In genomic region chr20:2820896-2821869, GRCh38 we compare ENCODE assay signal across 12 cellular contexts. TPM values are rescaled to one million over a fixed set of nuclear protein-coding genes. Genes with fewer than 3 reads are reported as not detected.
A peak's percentile ranks its signal among the peaks of the same experiment; 100 is the strongest.
DNase-seq lines count a peak whose midpoint lies in the region; ATAC-seq, FAIRE-seq and TF ChIP-seq lines count a peak whose summit lies in the region.
"Had no signal": no experiment of that assay in that cellular context is flagged by ENCODE, and none has a peak within 500 bp of the region (broad histone marks: within the 10 kb centered on the region; RNA-seq: fewer than 3 reads in every experiment).

No MANE protein-coding gene starts in this region.

- 22% methylated on average over 32 of the region's 68 CpGs; no CpG with 5 or more reads in 1 of the 2 donors for WGBS in transverse colon (ENCODE audit: low coverage in 1 of 2), 2 donors

- H3K27ac ChIP-seq in kidney (ENCODE audit: low read depth in 2 of 2, low read length in 2 of 2) = no peak overlapping the region
- no peak overlapping the region for H3K27ac ChIP-seq in transverse colon

- no peaks in the 10 kb centered on the region for H3K36me3 ChIP-seq in kidney (ENCODE audit: control insufficient read depth in 1 of 2, insufficient read depth in 2 of 2, low read length in 2 of 2)
- no peaks in the 10 kb centered on the region for H3K36me3 ChIP-seq in transverse colon

- intact Hi-C loops in activated naive CD4-positive, alpha-beta T cell treated with anti-CD3 and anti-CD28 coated beads for 36 hours (cut with micrococcal nuclease) = no loop called here
- intact Hi-C loops in kidney (cut with DNase I) = no loop called here
- intact Hi-C loops in transverse colon (cut with DNase I; ENCODE audit: low total_unique reads) = no loop called here

- in situ Hi-C loops in transverse colon (cut with MboI; ENCODE audit: low pct_ligation_motif_present in 1 of 4, low pct_unique_long_range_greater_than_20kb in 1 of 4, low sequenced_read_pairs in 3 of 4) = no loop called here

- TF ChIP-seq CTCF in kidney (IDR thresholded peaks at IDR 0.05; ENCODE audit: borderline replicate concordance, extremely low read depth, insufficient read depth) (no peak), type B pancreatic cell (conservative IDR thresholded peaks at IDR 0.05) (no peak), transverse colon (IDR thresholded peaks at IDR 0.05) (no peak)

- H3K36me3 Mint-ChIP-seq in activated naive CD4-positive, alpha-beta T cell treated with anti-CD3 and anti-CD28 coated beads for 36 hours (ENCODE audit: low read depth) = no peaks in the 10 kb centered on the region
- H3K36me3 Mint-ChIP-seq in activated CD8-positive, alpha-beta memory T cell treated with anti-CD3 and anti-CD28 coated beads, Interleukin-2, amount 10 ng/mL, durations not matched to agents 7 days and 5 days = no peaks in the 10 kb centered on the region
- H3K36me3 Mint-ChIP-seq in type B pancreatic cell = no peaks in the 10 kb centered on the region

- H3K4me3 ChIP-seq in kidney (ENCODE audit: low read length in 2 of 2) (no peak overlapping the region), transverse colon (no peak overlapping the region)

- H3K9ac ChIP-seq in kidney (ENCODE audit: low read length in 2 of 2) = no peak overlapping the region

- CTCF ChIA-PET in activated naive CD4-positive, alpha-beta T cell treated with anti-CD3 and anti-CD28 coated beads for 36 hours (lab: Charles Lee) = interaction anchor here (0.6 kb wide), 1 partner anchor 580 kb away, joined by 3 read pairs; no protein-coding TSS in a partner anchor
- CTCF ChIA-PET in activated CD8-positive, alpha-beta memory T cell treated with anti-CD3 and anti-CD28 coated beads, Interleukin-2, amount 10 ng/mL, durations not matched to agents 7 days and 5 days (lab: Charles Lee) = interaction anchor here (1.0 to 1.2 kb wide), 3 partner anchors 10 to 232 kb away, joined by 3 to 4 read pairs (median 3); no protein-coding TSS in a partner anchor

- DNase-seq in activated naive CD4-positive, alpha-beta T cell treated with anti-CD3 and anti-CD28 coated beads for 36 hours = peak; percentile 6
- DNase-seq in activated naive CD4-positive, alpha-beta T cell treated with Interleukin-2 at 50 U/mL for 16 hours = no peak
- peak; percentile 38 for DNase-seq in activated CD8-positive, alpha-beta memory T cell treated with anti-CD3 and anti-CD28 coated beads, Interleukin-2, amount 10 ng/mL, durations not matched to agents 7 days and 5 days
- DNase-seq in kidney = peak; percentile 82
- DNase-seq in type B pancreatic cell (ENCODE audit: extremely low spot score, unreplicated experiment) = peak; percentile 44
- DNase-seq in transverse colon = no peak
- no peak for DNase-seq in NCI-H1417 (lab: John Stamatoyannopoulos, UW)
- DNase-seq: NCI-H526 treated with DMSO at 0.1 percent for 48 hours had no signal

- peaks cover 14% of the 10 kb centered on the region for H3K27me3 Mint-ChIP-seq in activated naive CD4-positive, alpha-beta T cell treated with anti-CD3 and anti-CD28 coated beads for 36 hours (ENCODE audit: low read depth)
- peaks cover 36% of the 10 kb centered on the region for H3K27me3 Mint-ChIP-seq in activated CD8-positive, alpha-beta memory T cell treated with anti-CD3 and anti-CD28 coated beads, Interleukin-2, amount 10 ng/mL, durations not matched to agents 7 days and 5 days
- peaks cover 47% of the 10 kb centered on the region for H3K27me3 Mint-ChIP-seq in type B pancreatic cell

- H3K27ac Mint-ChIP-seq in activated naive CD4-positive, alpha-beta T cell treated with anti-CD3 and anti-CD28 coated beads for 36 hours = no peak overlapping the region
- H3K27ac Mint-ChIP-seq in activated CD8-positive, alpha-beta memory T cell treated with anti-CD3 and anti-CD28 coated beads, Interleukin-2, amount 10 ng/mL, durations not matched to agents 7 days and 5 days = no peak overlapping the region
- no peak overlapping the region for H3K27ac Mint-ChIP-seq in type B pancreatic cell

- H3K4me1 Mint-ChIP-seq in activated naive CD4-positive, alpha-beta T cell treated with anti-CD3 and anti-CD28 coated beads for 36 hours (ENCODE audit: low read depth) = peaks cover 27% of the 10 kb centered on the region
- H3K4me1 Mint-ChIP-seq in activated CD8-positive, alpha-beta memory T cell treated with anti-CD3 and anti-CD28 coated beads, Interleukin-2, amount 10 ng/mL, durations not matched to agents 7 days and 5 days = peaks cover 20% of the 10 kb centered on the region
- H3K4me1 Mint-ChIP-seq in type B pancreatic cell (ENCODE audit: unreplicated experiment) = peaks cover 15% of the 10 kb centered on the region

- H3K9me3 ChIP-seq in kidney (ENCODE audit: control insufficient read depth in 1 of 2, low read length in 2 of 2) (no peaks in the 10 kb centered on the region), transverse colon (no peaks in the 10 kb centered on the region)

- peaks cover 48% of the 10 kb centered on the region for H3K27me3 ChIP-seq in transverse colon

- FAIRE-seq in kidney (lab: Jason Lieb, UNC) = no peak
- FAIRE-seq: frontal cortex had no signal

- ATAC-seq in activated CD8-positive, alpha-beta memory T cell treated with anti-CD3 and anti-CD28 coated beads, Interleukin-2, amount 10 ng/mL, durations not matched to agents 7 days and 5 days = peak; percentile 12
- ATAC-seq in HG03095 (IDR thresholded peaks at IDR 0.05; ENCODE audit: unreplicated experiment) = no peak

- H3K9me3 Mint-ChIP-seq in activated naive CD4-positive, alpha-beta T cell treated with anti-CD3 and anti-CD28 coated beads for 36 hours = no peaks in the 10 kb centered on the region
- no peaks in the 10 kb centered on the region for H3K9me3 Mint-ChIP-seq in activated CD8-positive, alpha-beta memory T cell treated with anti-CD3 and anti-CD28 coated beads, Interleukin-2, amount 10 ng/mL, durations not matched to agents 7 days and 5 days (ENCODE audit: low read depth)
- H3K9me3 Mint-ChIP-seq in type B pancreatic cell = no peaks in the 10 kb centered on the region

- H3K4me3 Mint-ChIP-seq in activated naive CD4-positive, alpha-beta T cell treated with anti-CD3 and anti-CD28 coated beads for 36 hours = no peak overlapping the region
- no peak overlapping the region for H3K4me3 Mint-ChIP-seq in activated CD8-positive, alpha-beta memory T cell treated with anti-CD3 and anti-CD28 coated beads, Interleukin-2, amount 10 ng/mL, durations not matched to agents 7 days and 5 days
- H3K4me3 Mint-ChIP-seq in type B pancreatic cell = peak overlapping the region; percentile 35

- TF ChIP-seq POLR2A in transverse colon (IDR thresholded peaks at IDR 0.05) = no peak

- no peak for TF ChIP-seq EP300 in transverse colon (IDR thresholded peaks at IDR 0.05; ENCODE audit: low read depth)

- H3K4me1 ChIP-seq in kidney (ENCODE audit: control insufficient read depth in 1 of 2, insufficient read depth in 1 of 2, low read depth in 1 of 2, low read length in 2 of 2) (no peaks in the 10 kb centered on the region), transverse colon (peaks cover 0 to 7% (median 2%) of the 10 kb centered on the region in 4 donors)

RNA-seq across cellular contexts. Expression of gene TMEM239, which starts 5.0 kb away (rescaled TPM):
- not detected for total RNA-seq in activated naive CD4-positive, alpha-beta T cell treated with anti-CD3 and anti-CD28 coated beads for 36 hours
- not detected for total RNA-seq in activated CD8-positive, alpha-beta memory T cell treated with anti-CD3 and anti-CD28 coated beads, Interleukin-2, amount 10 ng/mL, durations not matched to agents 7 days and 5 days
- total RNA-seq in kidney (not detected), type B pancreatic cell (ENCODE audit: low replicate concordance) (not detected in 2 replicates), transverse colon (not detected)
- polyA plus RNA-seq in kidney (ENCODE audit: insufficient read depth, low read depth, low replicate concordance) = not detected
- total RNA-seq: frontal cortex; T-helper 2 cell treated with Interferon-gamma antibody and Interleukin-4, amounts not matched to agents 100 ng/mL and 5 ng/mL, for 36 hours had no signal
- polyA plus RNA-seq: BJ had no signal

RNA-seq across cellular contexts. Expression of gene C20orf141, which starts 6.4 kb away (rescaled TPM):
- not detected for total RNA-seq in activated naive CD4-positive, alpha-beta T cell treated with anti-CD3 and anti-CD28 coated beads for 36 hours
- not detected for total RNA-seq in activated CD8-positive, alpha-beta memory T cell treated with anti-CD3 and anti-CD28 coated beads, Interleukin-2, amount 10 ng/mL, durations not matched to agents 7 days and 5 days
- not detected for total RNA-seq in kidney
- not detected for polyA plus RNA-seq in kidney (ENCODE audit: insufficient read depth, low read depth, low replicate concordance)
- not detected in 2 replicates for total RNA-seq in type B pancreatic cell (ENCODE audit: low replicate concordance)
- total RNA-seq in transverse colon = not detected
- total RNA-seq: frontal cortex; T-helper 2 cell treated with Interferon-gamma antibody and Interleukin-4, amounts not matched to agents 100 ng/mL and 5 ng/mL, for 36 hours had no signal

RNA-seq across cellular contexts. Expression of gene PCED1A, which starts 19.3 kb away (rescaled TPM):
- total RNA-seq in activated naive CD4-positive, alpha-beta T cell treated with anti-CD3 and anti-CD28 coated beads for 36 hours = 10 to 100 TPM; 44.6 to 44.8 TPM
- 10 to 100 TPM; 21.9 to 30.6 TPM for total RNA-seq in activated CD8-positive, alpha-beta memory T cell treated with anti-CD3 and anti-CD28 coated beads, Interleukin-2, amount 10 ng/mL, durations not matched to agents 7 days and 5 days
- total RNA-seq in kidney (47.7 TPM), type B pancreatic cell (ENCODE audit: low replicate concordance) (47.5 and 79.6 TPM in 2 replicates), transverse colon (10 to 100 TPM; 15.5 to 85.7 (median 36.6) TPM)
- polyA plus RNA-seq in kidney (ENCODE audit: insufficient read depth, low read depth, low replicate concordance) = 43.6 TPM

RNA-seq across cellular contexts. Expression of gene VPS16, which starts 19.4 kb away (rescaled TPM):
- 10 to 100 TPM; 39.0 to 42.0 TPM for total RNA-seq in activated naive CD4-positive, alpha-beta T cell treated with anti-CD3 and anti-CD28 coated beads for 36 hours
- total RNA-seq in activated CD8-positive, alpha-beta memory T cell treated with anti-CD3 and anti-CD28 coated beads, Interleukin-2, amount 10 ng/mL, durations not matched to agents 7 days and 5 days = 10 to 100 TPM; 49.2 to 64.9 TPM
- total RNA-seq in kidney (38.6 TPM), type B pancreatic cell (ENCODE audit: low replicate concordance) (31.8 and 49.9 TPM in 2 replicates), transverse colon (10 to 100 TPM; 29.2 to 42.2 (median 36.7) TPM)
- polyA plus RNA-seq in kidney (ENCODE audit: insufficient read depth, low read depth, low replicate concordance) = 38.8 TPM

RNA-seq across cellular contexts. Expression of gene CPXM1, which starts 20.8 kb away (rescaled TPM):
- total RNA-seq in activated naive CD4-positive, alpha-beta T cell treated with anti-CD3 and anti-CD28 coated beads for 36 hours = 1 to 10 TPM; 2.0 to 2.2 TPM
- under 1 TPM; 0.35 to 0.68 TPM for total RNA-seq in activated CD8-positive, alpha-beta memory T cell treated with anti-CD3 and anti-CD28 coated beads, Interleukin-2, amount 10 ng/mL, durations not matched to agents 7 days and 5 days
- total RNA-seq in kidney = 5.2 TPM
- 7.1 TPM for polyA plus RNA-seq in kidney (ENCODE audit: insufficient read depth, low read depth, low replicate concordance)
- total RNA-seq in type B pancreatic cell (ENCODE audit: low replicate concordance) = 6.6 and 106 TPM in 2 replicates
- 1 to 10 TPM in 2 of 4 donors, under 1 TPM in 2; 0.80 to 2.6 (median 1.0) TPM for total RNA-seq in transverse colon

Comparison
In these comparisons a context has a peak if more than half of its experiments do, and no peak if none do; other contexts are left out.
1. DNase-seq: peak in activated naive CD4-positive, alpha-beta T cell treated with anti-CD3 and anti-CD28 coated beads for 36 hours (single experiment), activated CD8-positive, alpha-beta memory T cell treated with anti-CD3 and anti-CD28 coated beads, Interleukin-2, amount 10 ng/mL, durations not matched to agents 7 days and 5 days (single experiment), kidney (single experiment) and type B pancreatic cell (single experiment); none in activated naive CD4-positive, alpha-beta T cell treated with Interleukin-2 at 50 U/mL for 16 hours (single experiment), transverse colon (single experiment) and NCI-H1417 (0 of 3).